ENCODE assay signal across 13 cellular contexts in genomic region chr16:11218324-11218962, GRCh38. TPM values are rescaled to one million over a fixed set of nuclear protein-coding genes. Genes with fewer than 3 reads are reported as not detected.
DNase-seq lines count a peak whose midpoint lies in the region; ATAC-seq and TF ChIP-seq lines count a peak whose summit lies in the region.
"Had no signal": no experiment of that assay in that cellular context is flagged by ENCODE, and none has a peak within 500 bp of the region (broad histone marks: within the 10 kb centered on the region; RNA-seq: fewer than 3 reads in every experiment).

No MANE protein-coding gene starts in this region.

- in situ Hi-C loops in SK-MEL-5 (cut with HindIII; ENCODE audit: low pct_unique_long_range_greater_than_20kb, low sequenced_read_pairs) = no loop called here

- no peak for DNase-seq in heart left ventricle
- no peak for DNase-seq in right cardiac atrium
- DNase-seq in SK-MEL-5 (ENCODE audit: low read depth, low spot score) = peak; percentile 18
- DNase-seq in foreskin fibroblast = no peak
- DNase-seq in CD8-positive, alpha-beta memory T cell = no peak
- DNase-seq in NCI-H2029 (lab: John Stamatoyannopoulos, UW) = no peak
- DNase-seq in activated T-cell treated with anti-CD3 and anti-CD28 coated beads, Interleukin-2, amount 50 U/mL, for 48 hours = no peak
- no peak for DNase-seq in HuH-7.5 (ENCODE audit: low spot score)
- DNase-seq: activated CD4-positive, alpha-beta T cell treated with anti-CD3 and anti-CD28 coated beads, Interleukin-2, amount 50 U/mL, for 4 hours; aorta had no signal

- 63 to 84% (median 76%) methylated on average over 2 of the region's 2 CpGs for WGBS in heart left ventricle, 4 donors
- WGBS in right cardiac atrium = 68% methylated on average over 2 of the region's 2 CpGs

- peaks cover 3 to 12% (median 8%) of the 10 kb centered on the region in 5 donors for H3K9me3 Mint-ChIP-seq in CD8-positive, alpha-beta memory T cell

- ATAC-seq in heart left ventricle = no peak
- ATAC-seq in right cardiac atrium = no peak
- ATAC-seq: Panc1 had no signal

- H3K27ac ChIP-seq in heart left ventricle (no peak overlapping the region), right cardiac atrium (ENCODE audit: low read length) (no peak overlapping the region)
- H3K27ac ChIP-seq in CD8-positive, alpha-beta memory T cell (ENCODE audit: low read depth, low read length) = no peak overlapping the region
- H3K27ac ChIP-seq: vagina had no signal

- H3K27me3 ChIP-seq in heart left ventricle = no peaks in the 10 kb centered on the region
- H3K27me3 ChIP-seq in right cardiac atrium (ENCODE audit: control insufficient read depth, insufficient read depth) = no peaks in the 10 kb centered on the region
- no peaks in the 10 kb centered on the region for H3K27me3 ChIP-seq in CD8-positive, alpha-beta memory T cell (ENCODE audit: insufficient read depth, low read length, poor library complexity, severe bottlenecking)
- H3K27me3 ChIP-seq: vagina had no signal

- POLR2A ChIA-PET in CD8-positive, alpha-beta memory T cell (lab: Charles Lee) = no interaction called here

- H3K4me3 Mint-ChIP-seq in CD8-positive, alpha-beta memory T cell = no peak overlapping the region

- CTCF ChIA-PET in CD8-positive, alpha-beta memory T cell (lab: Charles Lee) = interaction anchor here (1.2 to 3.3 kb wide), 6 partner anchors 13 to 50 kb away, joined by 3 to 9 read pairs (median 3); no protein-coding TSS in a partner anchor

- peak in 10 of 12 donors; percentile 7 to 55 (median 29) for TF ChIP-seq CTCF in heart left ventricle (IDR thresholded peaks at IDR 0.05)
- TF ChIP-seq CTCF in foreskin fibroblast (IDR thresholded peaks at IDR 0.05; ENCODE audit: low read depth, low read length) = peak; percentile 47

- no peak for TF ChIP-seq POLR2A in heart left ventricle (IDR thresholded peaks at IDR 0.05)

- no peaks in the 10 kb centered on the region for H3K27me3 Mint-ChIP-seq in CD8-positive, alpha-beta memory T cell

- peaks cover 8 to 14% (median 13%) of the 10 kb centered on the region in 3 donors for H3K4me1 Mint-ChIP-seq in CD8-positive, alpha-beta memory T cell

- H3K4me1 ChIP-seq in heart left ventricle = peaks cover 0 to 14% (median 0%) of the 10 kb centered on the region in 12 donors
- H3K4me1 ChIP-seq in right cardiac atrium (ENCODE audit: control insufficient read depth, insufficient read depth, low read length) = no peaks in the 10 kb centered on the region
- H3K4me1 ChIP-seq in CD8-positive, alpha-beta memory T cell (ENCODE audit: insufficient read depth, low read length) = peaks cover 6% of the 10 kb centered on the region
- H3K4me1 ChIP-seq: vagina had no signal

- peaks cover 0 to 43% (median 19%) of the 10 kb centered on the region in 12 donors for H3K9me3 ChIP-seq in heart left ventricle
- H3K9me3 ChIP-seq in right cardiac atrium (ENCODE audit: control insufficient read depth, low read length) = peaks cover 4% of the 10 kb centered on the region
- H3K9me3 ChIP-seq in CD8-positive, alpha-beta memory T cell (ENCODE audit: low read length) = no peaks in the 10 kb centered on the region
- H3K9me3 ChIP-seq: vagina had no signal

- intact Hi-C loops in heart left ventricle (cut with DNase I) (no loop called here), right cardiac atrium (cut with DNase I) (no loop called here)

- no peaks in the 10 kb centered on the region for H3K36me3 ChIP-seq in heart left ventricle
- H3K36me3 ChIP-seq in CD8-positive, alpha-beta memory T cell (ENCODE audit: insufficient read depth, low read length) = no peaks in the 10 kb centered on the region
- H3K36me3 ChIP-seq: vagina had no signal

- H3K27ac Mint-ChIP-seq in CD8-positive, alpha-beta memory T cell = peak overlapping the region in 2 of 8 donors; percentile 64 to 71

- no peak overlapping the region for H3K4me3 ChIP-seq in heart left ventricle
- no peak overlapping the region for H3K4me3 ChIP-seq in right cardiac atrium (ENCODE audit: low read length)
- H3K4me3 ChIP-seq in foreskin fibroblast (ENCODE audit: low read depth in 1 of 2, low read length in 2 of 2) = no peak overlapping the region
- H3K4me3 ChIP-seq in CD8-positive, alpha-beta memory T cell (ENCODE audit: low read length) = no peak overlapping the region
- H3K4me3 ChIP-seq: vagina had no signal

- peaks cover 0 to 14% (median 0%) of the 10 kb centered on the region in 3 donors for H3K36me3 Mint-ChIP-seq in CD8-positive, alpha-beta memory T cell

RNA-seq across cellular contexts. Expression of gene SOCS1, which starts 37.6 kb away (rescaled TPM):
- total RNA-seq in heart left ventricle (10 to 100 TPM in 1 of 9 donors, 1 to 10 TPM in 7, under 1 TPM in 1; 0.63 to 14.8 (median 2.7) TPM), right cardiac atrium (1 to 10 TPM in 3 of 4 donors, under 1 TPM in 1; 0.96 to 5.5 (median 2.2) TPM)
- polyA plus RNA-seq in heart left ventricle (1 to 10 TPM; 2.9 to 9.1 TPM), right cardiac atrium (2.1 TPM)
- 1.1 and 1.4 TPM in 2 replicates for total RNA-seq in SK-MEL-5 (2014; rRNA removed; shearing (Covaris generic))
- 5.8 and 6.4 TPM in 2 replicates for polyA plus RNA-seq in SK-MEL-5 (2015; cell fraction: cytosol; rRNA removed)
- polyA plus RNA-seq in SK-MEL-5 (2015; cell fraction: nucleus; rRNA removed) = 6.0 and 8.8 TPM in 2 replicates
- total RNA-seq in CD8-positive, alpha-beta memory T cell = 100 to 1,000 TPM; 128 to 144 TPM
- polyA plus RNA-seq in CD8-positive, alpha-beta memory T cell = 17.1 TPM

RNA-seq across cellular contexts. Expression of gene TNP2, which starts 50.7 kb away (rescaled TPM):
- not detected for total RNA-seq in heart left ventricle
- not detected for polyA plus RNA-seq in heart left ventricle
- not detected for total RNA-seq in right cardiac atrium
- polyA plus RNA-seq in right cardiac atrium = not detected
- total RNA-seq in SK-MEL-5 (2014; rRNA removed; shearing (Covaris generic)) = not detected in 2 replicates
- not detected in 2 replicates for polyA plus RNA-seq in SK-MEL-5 (2015; cell fraction: cytosol; rRNA removed)
- not detected in 2 replicates for polyA plus RNA-seq in SK-MEL-5 (2015; cell fraction: nucleus; rRNA removed)
- not detected for total RNA-seq in CD8-positive, alpha-beta memory T cell
- polyA plus RNA-seq in CD8-positive, alpha-beta memory T cell = not detected
- total RNA-seq: aorta, myocyte, vagina had no signal
- polyA plus RNA-seq: aorta had no signal

RNA-seq across cellular contexts. Expression of gene PRM3, which starts 55.0 kb away (rescaled TPM):
- total RNA-seq in heart left ventricle = not detected
- polyA plus RNA-seq in heart left ventricle = not detected
- not detected for total RNA-seq in right cardiac atrium
- polyA plus RNA-seq in right cardiac atrium = not detected
- total RNA-seq in SK-MEL-5 (2014; rRNA removed; shearing (Covaris generic)) = not detected in 2 replicates
- polyA plus RNA-seq in SK-MEL-5 (2015; cell fraction: cytosol; rRNA removed) = not detected in 2 replicates
- not detected in 2 replicates for polyA plus RNA-seq in SK-MEL-5 (2015; cell fraction: nucleus; rRNA removed)
- not detected for total RNA-seq in CD8-positive, alpha-beta memory T cell
- polyA plus RNA-seq in CD8-positive, alpha-beta memory T cell = not detected
- total RNA-seq: aorta, myocyte, vagina had no signal
- polyA plus RNA-seq: aorta had no signal

RNA-seq across cellular contexts. Expression of gene PRM2, which starts 57.8 kb away (rescaled TPM):
- total RNA-seq in heart left ventricle (not detected), right cardiac atrium (not detected)
- polyA plus RNA-seq in heart left ventricle (not detected), right cardiac atrium (not detected)
- not detected in 2 replicates for total RNA-seq in SK-MEL-5 (2014; rRNA removed; shearing (Covaris generic))
- not detected in 2 replicates for polyA plus RNA-seq in SK-MEL-5 (2015; cell fraction: cytosol; rRNA removed)
- polyA plus RNA-seq in SK-MEL-5 (2015; cell fraction: nucleus; rRNA removed) = not detected in 2 replicates
- not detected for total RNA-seq in CD8-positive, alpha-beta memory T cell
- not detected for polyA plus RNA-seq in CD8-positive, alpha-beta memory T cell
- total RNA-seq: aorta, myocyte, vagina had no signal
- polyA plus RNA-seq: aorta had no signal

Comparison
In these comparisons a context has a peak if more than half of its experiments do, and no peak if none do; other contexts are left out.
1. RNA of gene SOCS1, which starts 37.6 kb away (total RNA-seq): 128 to 144 TPM in CD8-positive, alpha-beta memory T cell; 0.96 to 5.5 TPM in right cardiac atrium, 0.63 to 14.8 TPM in heart left ventricle and 1.1 to 1.4 TPM in SK-MEL-5; every median in the first group is over 4 times any median in the second.